In genomic region chr17:2093349-2093748, GRCh38 we compare ENCODE assay signal across 19 cellular contexts. TPM values are rescaled to one million over a fixed set of nuclear protein-coding genes. Genes with fewer than 3 reads are reported as not detected.
DNase-seq lines count a peak whose midpoint lies in the region; ATAC-seq and TF ChIP-seq lines count a peak whose summit lies in the region.
"Had no signal": no experiment of that assay in that cellular context is flagged by ENCODE, and none has a peak within 500 bp of the region (broad histone marks: within the 10 kb centered on the region; RNA-seq: fewer than 3 reads in every experiment).

No MANE protein-coding gene starts in this region.

- no peak for ATAC-seq in stimulated activated naive CD8-positive, alpha-beta T cell treated with anti-CD3 and anti-CD28 coated beads, Interleukin-15, Interleukin-2, amounts not matched to agents 100 U/mL and 50 U/mL, for 24 hours
- ATAC-seq in left lung (peak; percentile 71), HG02798 (IDR thresholded peaks at IDR 0.05; ENCODE audit: poor library complexity, unreplicated experiment) (no peak)
- ATAC-seq: activated T-helper 17 cell treated with anti-CD3 and anti-CD28 coated beads, Interleukin-2, amount 50 U/mL, for 72 hours; effector memory CD8-positive, alpha-beta T cell; GM12878; WTC11 had no signal

- no peaks in the 10 kb centered on the region for H3K9me3 ChIP-seq in left lung
- H3K9me3 ChIP-seq: testis had no signal

- TF ChIP-seq CTCF in RWPE1 (conservative IDR thresholded peaks at IDR 0.05; ENCODE audit: low read depth) = no peak
- no peak for TF ChIP-seq CTCF in left lung (IDR thresholded peaks at IDR 0.05)

- no peaks in the 10 kb centered on the region for H3K9me3 Mint-ChIP-seq in stimulated activated naive CD8-positive, alpha-beta T cell treated with anti-CD3 and anti-CD28 coated beads, Interleukin-15, Interleukin-2, amounts not matched to agents 100 ng/mL and 50 ng/mL, for 24 hours
- H3K9me3 Mint-ChIP-seq: activated CD4-positive, alpha-beta memory T cell treated with anti-CD3 and anti-CD28 coated beads, Interleukin-2, amount 10 ng/mL, durations not matched to agents 7 days and 5 days; activated T-helper 17 cell treated with anti-CD3 and anti-CD28 coated beads, Interleukin-2, amount 50 U/mL, for 72 hours; effector memory CD8-positive, alpha-beta T cell; WTC11 had no signal

- peaks cover 12% of the 10 kb centered on the region for H3K36me3 Mint-ChIP-seq in stimulated activated naive CD8-positive, alpha-beta T cell treated with anti-CD3 and anti-CD28 coated beads, Interleukin-15, Interleukin-2, amounts not matched to agents 100 ng/mL and 50 ng/mL, for 24 hours (ENCODE audit: low read depth)
- H3K36me3 Mint-ChIP-seq: WTC11 had no signal

- peaks cover 37% of the 10 kb centered on the region for H3K4me1 Mint-ChIP-seq in stimulated activated naive CD8-positive, alpha-beta T cell treated with anti-CD3 and anti-CD28 coated beads, Interleukin-15, Interleukin-2, amounts not matched to agents 100 ng/mL and 50 ng/mL, for 24 hours (ENCODE audit: low read depth)

- peaks cover 37 to 55% of the 10 kb centered on the region in 2 donors for H3K4me1 ChIP-seq in left lung

- H3K36me3 ChIP-seq in left lung = no peaks in the 10 kb centered on the region

- no peaks in the 10 kb centered on the region for H3K27me3 Mint-ChIP-seq in stimulated activated naive CD8-positive, alpha-beta T cell treated with anti-CD3 and anti-CD28 coated beads, Interleukin-15, Interleukin-2, amounts not matched to agents 100 ng/mL and 50 ng/mL, for 24 hours
- H3K27me3 Mint-ChIP-seq: activated CD4-positive, alpha-beta memory T cell treated with anti-CD3 and anti-CD28 coated beads, Interleukin-2, amount 10 ng/mL, durations not matched to agents 7 days and 5 days; activated T-helper 17 cell treated with anti-CD3 and anti-CD28 coated beads, Interleukin-2, amount 50 U/mL, for 72 hours; effector memory CD8-positive, alpha-beta T cell; progenitor cell of endocrine pancreas had no signal

- CTCF ChIA-PET in RWPE1 (lab: Yijun Ruan, JAX) = interaction anchor here (0.6 to 0.9 kb wide), 3 partner anchors 40 to 151 kb away, joined by 3 to 5 read pairs (median 4); no protein-coding TSS in a partner anchor

- intact Hi-C loops in left lung (cut with DNase I) = no loop called here

- H3K27ac Mint-ChIP-seq in stimulated activated naive CD8-positive, alpha-beta T cell treated with anti-CD3 and anti-CD28 coated beads, Interleukin-15, Interleukin-2, amounts not matched to agents 100 ng/mL and 50 ng/mL, for 24 hours = peak overlapping the region; percentile 26
- H3K27ac Mint-ChIP-seq: activated CD4-positive, alpha-beta memory T cell treated with anti-CD3 and anti-CD28 coated beads, Interleukin-2, amount 10 ng/mL, durations not matched to agents 7 days and 5 days; activated T-helper 17 cell treated with anti-CD3 and anti-CD28 coated beads, Interleukin-2, amount 50 U/mL, for 72 hours; progenitor cell of endocrine pancreas had no signal

- POLR2A ChIA-PET in RWPE1 (lab: Yijun Ruan, JAX; ENCODE audit: low non-redundant PET) = no interaction called here

- no peak for DNase-seq in stimulated activated naive CD8-positive, alpha-beta T cell treated with anti-CD3 and anti-CD28 coated beads, Interleukin-15, Interleukin-2, amounts not matched to agents 100 U/mL and 50 U/mL, for 24 hours
- DNase-seq in RWPE1 (ENCODE audit: low spot score) (no peak), left lung (peak in 1 of 2 donors; percentile 82), NCI-H2196 (lab: John Stamatoyannopoulos, UW; ENCODE audit: unreplicated experiment) (no peak)
- no peak for DNase-seq in stimulated activated CD4-positive, alpha-beta T cell treated with anti-CD3 and anti-CD28 coated beads, Interleukin-4, amount 100 ng/mL, for 24 hours
- DNase-seq: activated CD4-positive, alpha-beta memory T cell treated with anti-CD3 and anti-CD28 coated beads, Interleukin-2, amount 10 ng/mL, durations not matched to agents 7 days and 5 days; AML-193; cerebellar nuclear complex; effector memory CD8-positive, alpha-beta T cell; NCI-H2081; stimulated activated CD4-positive, alpha-beta T cell treated with anti-CD3 and anti-CD28 coated beads, Interleukin-2, amount 100 ng/mL, for 48 hours; SW 1271; testis had no signal

- H3K4me3 ChIP-seq in left lung = no peak overlapping the region
- H3K4me3 ChIP-seq: GM12878, testis had no signal

- H3K4me3 Mint-ChIP-seq in stimulated activated naive CD8-positive, alpha-beta T cell treated with anti-CD3 and anti-CD28 coated beads, Interleukin-15, Interleukin-2, amounts not matched to agents 100 ng/mL and 50 ng/mL, for 24 hours = no peak overlapping the region
- H3K4me3 Mint-ChIP-seq: activated CD4-positive, alpha-beta memory T cell treated with anti-CD3 and anti-CD28 coated beads, Interleukin-2, amount 10 ng/mL, durations not matched to agents 7 days and 5 days; activated T-helper 17 cell treated with anti-CD3 and anti-CD28 coated beads, Interleukin-2, amount 50 U/mL, for 72 hours; effector memory CD8-positive, alpha-beta T cell; WTC11 had no signal

- H3K27ac ChIP-seq in RWPE1 = peak overlapping the region; percentile 22; the same call in 1 of the 2 replicates
- H3K27ac ChIP-seq in left lung = peak overlapping the region; percentile 20 to 43
- H3K27ac ChIP-seq: testis had no signal

- H3K27me3 ChIP-seq in left lung = no peaks in the 10 kb centered on the region
- H3K27me3 ChIP-seq: testis had no signal

RNA-seq across cellular contexts. Expression of gene HIC1, which starts 38.4 kb away (rescaled TPM):
- total RNA-seq in left lung = 10 to 100 TPM; 25.5 to 28.2 TPM

RNA-seq across cellular contexts. Expression of gene OVCA2, which starts 51.5 kb away (rescaled TPM):
- total RNA-seq in left lung = 10 to 100 TPM; 26.1 to 28.7 TPM
